16 cellular contexts compared by ENCODE assay signal in the genomic region with DNA sequence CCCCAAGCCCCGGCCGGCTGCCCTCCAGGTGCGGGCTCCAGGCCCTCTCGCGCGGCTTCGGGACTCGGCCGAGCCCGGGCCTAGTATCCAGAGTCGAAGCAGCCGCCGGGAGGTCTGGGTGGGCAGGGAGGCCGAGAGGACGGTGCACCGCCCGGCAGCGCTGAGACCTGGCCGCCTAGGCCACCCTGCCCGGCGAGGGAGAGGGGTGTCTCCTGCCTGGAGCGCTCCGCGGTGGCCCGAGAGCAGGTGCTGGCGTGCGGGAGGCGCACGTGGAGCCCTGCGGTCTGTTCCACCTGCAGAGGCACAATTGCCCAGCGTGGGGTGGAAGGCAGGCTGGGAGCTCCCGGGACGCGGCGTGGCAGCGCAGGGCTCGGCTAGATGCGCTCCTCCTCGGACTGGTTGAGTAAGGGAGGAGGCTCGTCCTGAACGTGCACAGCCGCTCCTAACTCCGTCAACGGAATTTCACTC.
A peak's percentile ranks its signal among the peaks of the same experiment; 100 is the strongest.
DNase-seq lines count a peak whose midpoint lies in the region; ATAC-seq and TF ChIP-seq lines count a peak whose summit lies in the region.
"Had no signal": no experiment of that assay in that cellular context is flagged by ENCODE, and none has a peak within 500 bp of the region (broad histone marks: within the 10 kb centered on the region; RNA-seq: fewer than 3 reads in every experiment).

No MANE protein-coding gene starts in this region.

- in situ Hi-C loops in GM13977 (cut with MboI; ENCODE audit: low pct_unique_long_range_greater_than_20kb, low sequenced_read_pairs, unreplicated experiment): no loop called here

- DNase-seq in GM13977 (ENCODE audit: low spot score) (peak; percentile 17), adipocyte (ENCODE audit: low read depth) (no peak), prostate gland (ENCODE audit: low spot score) (no peak), AML-193 (lab: John Stamatoyannopoulos, UW) (no peak)
- DNase-seq in stimulated activated CD4-positive, alpha-beta T cell treated with anti-CD3 and anti-CD28 coated beads, Interleukin-15, amount 100 ng/mL, for 24 hours: no peak
- DNase-seq: activated CD4-positive, alpha-beta T cell treated with anti-CD3 and anti-CD28 coated beads for 48 hours; activated naive CD4-positive, alpha-beta T cell; cortex of kidney; heart right ventricle; naive thymus-derived CD4-positive, alpha-beta T cell; NCI-H526 treated with DMSO at 0.1 percent for 48 hours; PC-3 had no signal

- no peak for TF ChIP-seq POLR2A in prostate gland (IDR thresholded peaks at IDR 0.05)

- H3K9ac ChIP-seq in adipocyte (ENCODE audit: low read length) (peak overlapping the region; percentile 56), iPS-15b (ENCODE audit: low read depth, low read length) (no peak overlapping the region)

- H3K27me3 ChIP-seq in adipocyte (replicated peaks; ENCODE audit: control insufficient read depth, insufficient read depth, low read length) (no peaks in the 10 kb centered on the region), iPS-15b (ENCODE audit: control insufficient read depth, insufficient read depth, low read length) (no peaks in the 10 kb centered on the region), prostate gland (replicated peaks; ENCODE audit: insufficient read depth) (no peaks in the 10 kb centered on the region)
- H3K27me3 ChIP-seq: heart right ventricle had no signal

- H3K4me1 ChIP-seq in adipocyte (ENCODE audit: control insufficient read depth, insufficient read depth, low read length) (peaks cover 9% of the 10 kb centered on the region), iPS-15b (ENCODE audit: control insufficient read depth, insufficient read depth, low read length) (peaks cover 25% of the 10 kb centered on the region), prostate gland (replicated peaks) (peaks cover 4% of the 10 kb centered on the region)

- intact Hi-C loops in prostate gland (cut with DNase I): no loop called here

- H3K9me3 ChIP-seq in adipocyte (ENCODE audit: control insufficient read depth, low read length) (no peaks in the 10 kb centered on the region), iPS-15b (ENCODE audit: control insufficient read depth, insufficient read depth, low read length) (no peaks in the 10 kb centered on the region), prostate gland (no peaks in the 10 kb centered on the region)
- H3K9me3 ChIP-seq: heart right ventricle had no signal

- no peak overlapping the region for H3K4me3 ChIP-seq in adipocyte (ENCODE audit: low read length)
- H3K4me3 ChIP-seq in iPS-15b (ENCODE audit: low read depth, low read length): peak overlapping the region; percentile 6
- no peak overlapping the region for H3K4me3 ChIP-seq in prostate gland
- H3K4me3 ChIP-seq: SK-N-MC had no signal

- peak overlapping the region; percentile 55 to 56 for H3K27ac ChIP-seq in prostate gland

- H3K36me3 ChIP-seq in adipocyte (ENCODE audit: control insufficient read depth, insufficient read depth, low read length, severe bottlenecking): peaks cover 3% of the 10 kb centered on the region
- no peaks in the 10 kb centered on the region for H3K36me3 ChIP-seq in iPS-15b (ENCODE audit: control insufficient read depth, insufficient read depth, low read length)
- H3K36me3 ChIP-seq in prostate gland: no peaks in the 10 kb centered on the region

- ATAC-seq in HG03097 (IDR thresholded peaks at IDR 0.05; ENCODE audit: low FRiP score, unreplicated experiment): no peak
- no peak for ATAC-seq in GM21360 (IDR thresholded peaks at IDR 0.05; ENCODE audit: unreplicated experiment)
- ATAC-seq: naive thymus-derived CD4-positive, alpha-beta T cell; PC-3 had no signal

- 62% methylated on average over 30 of the region's 44 CpGs for WGBS in prostate gland

- TF ChIP-seq CTCF in GM13977 (IDR thresholded peaks at IDR 0.05; ENCODE audit: extremely low read depth, insufficient read depth, missing control alignments) (no peak), prostate gland (IDR thresholded peaks at IDR 0.05) (no peak)
